ENCODE assay signal across 1 cellular context in the genomic region with DNA sequence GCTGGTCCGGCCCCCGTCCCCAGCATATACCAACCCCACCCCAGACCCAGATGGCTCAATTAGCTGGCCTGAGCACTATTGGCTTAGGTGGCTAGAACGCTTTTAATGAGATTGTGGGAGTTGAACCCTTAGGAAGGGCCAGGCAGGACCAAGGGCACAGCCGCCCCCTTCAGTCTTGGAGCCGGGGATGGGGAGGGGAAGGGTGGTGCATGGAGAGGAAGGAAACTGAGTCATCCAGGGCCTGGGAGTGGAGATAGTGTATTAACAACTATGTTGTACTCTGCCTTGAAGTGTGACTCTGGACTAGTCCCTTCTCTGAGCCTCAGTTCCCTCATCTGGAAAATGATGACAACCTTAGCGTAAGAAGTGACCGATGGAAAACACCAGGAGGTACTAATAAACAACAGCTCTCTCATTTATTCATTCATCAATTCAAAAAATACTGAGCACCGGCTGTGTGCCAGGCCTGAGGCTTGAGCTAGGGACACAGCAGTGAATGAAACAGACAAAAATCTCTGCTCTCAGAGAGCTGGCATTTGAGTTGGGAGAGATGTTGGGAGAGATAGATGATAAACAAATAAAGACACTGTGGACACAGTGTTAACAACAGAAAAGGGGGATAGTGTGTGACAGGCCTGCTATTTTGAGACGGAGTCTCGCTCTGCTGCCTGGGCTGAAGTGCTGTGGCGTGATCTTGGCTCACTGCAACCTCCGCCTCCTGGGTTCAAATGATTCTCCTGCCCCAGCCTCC.
TF ChIP-seq lines count a peak whose summit lies in the region.

No MANE protein-coding gene starts in this region.

TF ChIP-seq in SK-N-SH, 30 proteins besides CTCF, POLR2A, EP300 and RAD21 (continued from another document):
- TF ChIP-seq IRF3 (IDR thresholded peaks at IDR 0.05; ENCODE audit: low read depth, low read length) (no peak), CHD2 (IDR thresholded peaks at IDR 0.05; ENCODE audit: low read length, partially characterized antibody) (no peak), JUND (IDR thresholded peaks at IDR 0.05) (no peak), EZH2phosphoT487 (IDR thresholded peaks at IDR 0.05; ENCODE audit: borderline replicate concordance, low read depth) (no peak), FOXM1 (IDR thresholded peaks at IDR 0.05; ENCODE audit: low read depth) (no peak), GATA2 (CRISPR knock-in tag; IDR thresholded peaks at IDR 0.05) (no peak), NRF1 (IDR thresholded peaks at IDR 0.05; ENCODE audit: low read depth, low read length) (no peak)
- TF ChIP-seq, protein P1, sequence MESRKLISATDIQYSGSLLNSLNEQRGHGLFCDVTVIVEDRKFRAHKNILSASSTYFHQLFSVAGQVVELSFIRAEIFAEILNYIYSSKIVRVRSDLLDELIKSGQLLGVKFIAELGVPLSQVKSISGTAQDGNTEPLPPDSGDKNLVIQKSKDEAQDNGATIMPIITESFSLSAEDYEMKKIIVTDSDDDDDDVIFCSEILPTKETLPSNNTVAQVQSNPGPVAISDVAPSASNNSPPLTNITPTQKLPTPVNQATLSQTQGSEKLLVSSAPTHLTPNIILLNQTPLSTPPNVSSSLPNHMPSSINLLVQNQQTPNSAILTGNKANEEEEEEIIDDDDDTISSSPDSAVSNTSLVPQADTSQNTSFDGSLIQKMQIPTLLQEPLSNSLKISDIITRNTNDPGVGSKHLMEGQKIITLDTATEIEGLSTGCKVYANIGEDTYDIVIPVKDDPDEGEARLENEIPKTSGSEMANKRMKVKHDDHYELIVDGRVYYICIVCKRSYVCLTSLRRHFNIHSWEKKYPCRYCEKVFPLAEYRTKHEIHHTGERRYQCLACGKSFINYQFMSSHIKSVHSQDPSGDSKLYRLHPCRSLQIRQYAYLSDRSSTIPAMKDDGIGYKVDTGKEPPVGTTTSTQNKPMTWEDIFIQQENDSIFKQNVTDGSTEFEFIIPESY (IDR thresholded peaks at IDR 0.05; ENCODE audit: borderline replicate concordance, low read depth), result no peak
